19 cellular contexts compared by ENCODE assay signal in the genomic region with DNA sequence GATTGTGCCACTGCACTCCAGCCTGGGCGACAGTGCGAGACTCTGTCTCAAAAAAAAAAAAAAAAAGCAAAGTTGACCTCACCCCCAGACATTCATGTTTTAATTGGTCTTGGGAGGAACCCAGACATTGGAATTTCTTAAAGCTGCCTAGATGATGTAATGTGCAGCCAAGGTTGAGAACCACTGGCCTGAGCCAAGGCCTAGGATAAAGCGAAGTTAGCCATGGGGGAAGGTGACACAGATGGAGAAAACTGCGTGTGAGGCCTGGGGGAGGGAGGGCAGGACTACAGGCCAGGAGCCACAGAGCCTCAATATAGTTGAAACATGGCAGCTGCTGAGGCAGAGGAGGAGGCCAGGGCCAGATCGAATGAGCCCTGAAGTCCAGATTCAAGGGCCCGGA. TPM values are rescaled to one million over a fixed set of nuclear protein-coding genes. Genes with fewer than 3 reads are reported as not detected.
A peak's percentile ranks its signal among the peaks of the same experiment; 100 is the strongest.
DNase-seq lines count a peak whose midpoint lies in the region; ATAC-seq and TF ChIP-seq lines count a peak whose summit lies in the region.
"Had no signal": no experiment of that assay in that cellular context is flagged by ENCODE, and none has a peak within 500 bp of the region (broad histone marks: within the 10 kb centered on the region; RNA-seq: fewer than 3 reads in every experiment).

No MANE protein-coding gene starts in this region.

- H3K4me1 ChIP-seq in colonic mucosa (no peaks in the 10 kb centered on the region), left lung (peaks cover 0 to 15% of the 10 kb centered on the region in 2 donors)

- TF ChIP-seq CTCF in colonic mucosa (IDR thresholded peaks at IDR 0.05) (no peak), left lung (IDR thresholded peaks at IDR 0.05) (no peak)

- H3K27me3 ChIP-seq in colonic mucosa (no peaks in the 10 kb centered on the region), left lung (no peaks in the 10 kb centered on the region)

- no peak overlapping the region for H3K9ac ChIP-seq in colonic mucosa (ENCODE audit: low read depth in 2 of 2, low read length in 2 of 2)

- H3K27ac ChIP-seq in colonic mucosa (no peak overlapping the region), left lung (no peak overlapping the region)
- H3K27ac ChIP-seq: HL-60, skin epidermis had no signal

- ATAC-seq in left lung (peak; percentile 13), GM19452 (IDR thresholded peaks at IDR 0.05; ENCODE audit: unreplicated experiment) (no peak)
- no peak for ATAC-seq in activated CD4-positive, CD25-positive, alpha-beta regulatory T cell treated with anti-CD3 and anti-CD28 coated beads, Interleukin-2, amount 50 U/mL, for 24 hours
- ATAC-seq: PC-3; stimulated activated naive CD8-positive, alpha-beta T cell treated with anti-CD3 and anti-CD28 coated beads, Interleukin-15, amount 100 ng/mL, for 72 hours had no signal

- H3K36me3 ChIP-seq in colonic mucosa: no peaks in the 10 kb centered on the region
- peaks cover 0 to 12% of the 10 kb centered on the region in 2 donors for H3K36me3 ChIP-seq in left lung

- intact Hi-C loops in colonic mucosa (cut with DNase I) (loop anchor here (2.0 kb wide), 1 partner anchor 127 kb away; no protein-coding TSS in a partner anchor), left lung (cut with DNase I) (loop anchor here in 1 of 2 donors (2.0 kb wide), 1 partner anchor 129 kb away; no protein-coding TSS in a partner anchor)

- no peak overlapping the region for H3K4me3 ChIP-seq in colonic mucosa
- no peak overlapping the region for H3K4me3 ChIP-seq in left lung
- H3K4me3 ChIP-seq: skin epidermis had no signal

- H3K9me3 ChIP-seq in colonic mucosa (no peaks in the 10 kb centered on the region), left lung (no peaks in the 10 kb centered on the region)

- DNase-seq in A172 (ENCODE audit: low spot score): peak; percentile 13
- peak; percentile 41 for DNase-seq in GM04504 (ENCODE audit: low read depth)
- peak; percentile 6 for DNase-seq in colonic mucosa
- DNase-seq in left lung: no peak
- no peak for DNase-seq in activated T-cell treated with anti-CD3 and anti-CD28 coated beads, Interleukin-2, amount 50 U/mL, for 1 hour
- no peak for DNase-seq in activated gamma-delta T cell (lab: John Stamatoyannopoulos, UW)
- DNase-seq: activated CD8-positive, alpha-beta memory T cell treated with anti-CD3 and anti-CD28 coated beads, Interleukin-2, amount 50 U/mL, for 4 hours; activated naive CD8-positive, alpha-beta T cell treated with anti-CD3 and anti-CD28 coated beads, Interleukin-2, amount 10 ng/mL, durations not matched to agents 7 days and 5 days; erythroblast; Kasumi-1; mammary epithelial cell; NCI-H1694 treated with DMSO at 0.1 percent for 48 hours; NCI-H524; PC-3; stimulated activated naive CD8-positive, alpha-beta T cell treated with anti-CD3 and anti-CD28 coated beads, Interleukin-15, amount 100 ng/mL, for 72 hours had no signal

RNA-seq across cellular contexts. Expression of gene GLB1, which starts 20.9 kb away (rescaled TPM):
- 122 TPM in 2 replicates for total RNA-seq in A172 (2014; rRNA removed; shearing (Covaris generic))
- total RNA-seq in colonic mucosa: 10 to 100 TPM; 75.0 to 93.8 TPM
- total RNA-seq in left lung: 10 to 100 TPM; 90.1 to 93.4 TPM

RNA-seq across cellular contexts. Expression of gene TMPPE, which starts 20.9 kb away (rescaled TPM):
- total RNA-seq in A172 (2014; rRNA removed; shearing (Covaris generic)): 2.8 and 3.8 TPM in 2 replicates
- 10 to 100 TPM; 10.9 to 14.6 TPM for total RNA-seq in colonic mucosa
- total RNA-seq in left lung: 10 to 100 TPM; 14.4 to 18.7 TPM

RNA-seq across cellular contexts. Expression of gene CRTAP, which starts 37.8 kb away (rescaled TPM):
- 416 and 442 TPM in 2 replicates for total RNA-seq in A172 (2014; rRNA removed; shearing (Covaris generic))
- total RNA-seq in colonic mucosa (100 to 1,000 TPM in 1 of 2 donors, 10 to 100 TPM in 1; 92.7 to 101 TPM), left lung (100 to 1,000 TPM; 228 to 238 TPM)

Comparison
In these comparisons a context has a peak if more than half of its experiments do, and no peak if none do; other contexts are left out.
1. DNase-seq: peak in A172 (single experiment), GM04504 (single experiment) and colonic mucosa (single experiment); none in left lung (0 of 2), activated T-cell treated with anti-CD3 and anti-CD28 coated beads, Interleukin-2, amount 50 U/mL, for 1 hour (single experiment) and activated gamma-delta T cell (single experiment).